17 cellular contexts compared by ENCODE assay signal in the genomic region with DNA sequence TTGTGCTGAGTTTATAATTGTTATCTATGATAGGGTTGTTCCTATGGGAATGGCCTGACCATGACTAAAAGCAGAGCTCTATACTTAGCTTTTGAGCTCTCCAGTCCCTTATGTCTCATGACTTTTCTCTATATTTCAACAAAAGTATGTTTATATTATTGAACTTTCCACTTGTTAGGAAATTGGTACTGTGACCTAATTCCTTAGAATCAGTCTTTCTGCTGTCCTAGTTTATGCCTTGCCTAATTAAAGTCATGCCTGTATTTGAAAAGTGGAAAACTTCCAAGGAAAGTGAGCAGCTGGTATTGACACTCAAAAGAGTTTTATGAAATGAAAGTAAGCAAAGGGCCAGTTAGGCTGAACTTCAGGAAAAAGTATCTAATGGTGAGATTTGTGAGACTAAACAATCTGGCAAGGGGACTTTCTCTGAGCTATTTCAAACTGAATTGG.
A peak's percentile ranks its signal among the peaks of the same experiment; 100 is the strongest.
DNase-seq lines count a peak whose midpoint lies in the region; TF ChIP-seq lines count a peak whose summit lies in the region.
"Had no signal": no experiment of that assay in that cellular context is flagged by ENCODE, and none has a peak within 500 bp of the region (broad histone marks: within the 10 kb centered on the region; RNA-seq: fewer than 3 reads in every experiment).

No MANE protein-coding gene starts in this region.

- no peak for TF ChIP-seq CTCF in fibroblast of the aortic adventitia (IDR thresholded peaks at IDR 0.05; ENCODE audit: insufficient read depth, low read length)
- no peak for TF ChIP-seq CTCF in nephron (IDR thresholded peaks at IDR 0.05; ENCODE audit: unreplicated experiment in 3 of 3)

- peak overlapping the region; percentile 61 for H3K4me3 ChIP-seq in adipocyte (ENCODE audit: low read length)
- H3K4me3 ChIP-seq in fibroblast of the aortic adventitia (ENCODE audit: low read depth, low read length): no peak overlapping the region
- H3K4me3 ChIP-seq: GM12878, GM23338, mucosa of descending colon, thoracic aorta had no signal

- no peaks in the 10 kb centered on the region for H3K27me3 ChIP-seq in adipocyte (replicated peaks; ENCODE audit: control insufficient read depth, insufficient read depth, low read length)

- DNase-seq in Ammon's horn (ENCODE audit: low spot score) (peak; percentile 6), adipocyte (ENCODE audit: low read depth) (peak; percentile 55), fibroblast of the aortic adventitia (ENCODE audit: low read depth) (peak; percentile 38), cerebellum (ENCODE audit: low spot score) (no peak), HUDEP-2 (lab: John Stamatoyannopoulos, UW; ENCODE audit: unreplicated experiment in 76 of 76) (no peak), HK-2 (ENCODE audit: unreplicated experiment) (no peak), NCI-H146 (lab: John Stamatoyannopoulos, UW) (no peak)
- DNase-seq: COR-L47, mucosa of descending colon, NCI-H2081, SIG-M5, small intestine had no signal

- H3K27me3 Mint-ChIP-seq in nephron (ENCODE audit: low read depth): no peaks in the 10 kb centered on the region

- H3K4me1 Mint-ChIP-seq in nephron: peaks cover 12% of the 10 kb centered on the region
- H3K4me1 Mint-ChIP-seq: GM23338 had no signal

- H3K36me3 Mint-ChIP-seq in nephron (ENCODE audit: low read depth): peaks cover 10% of the 10 kb centered on the region

- H3K9me3 ChIP-seq in adipocyte (ENCODE audit: control insufficient read depth, low read length): no peaks in the 10 kb centered on the region
- H3K9me3 ChIP-seq: mucosa of descending colon, thoracic aorta had no signal

- H3K27ac Mint-ChIP-seq in nephron: peak overlapping the region in 2 of 3 experiments; percentile 7 to 67
- H3K27ac Mint-ChIP-seq: activated T-helper 1 cell treated with anti-CD3 and anti-CD28 coated beads, Interleukin-12 subunit alpha, Interleukin-12 subunit beta, Interleukin-2, Interleukin-4 antibody, amounts not matched to agents 30 ng/mL and 10 ng/mL and 1 ng/mL, durations not matched to agents 14 hours and 24 hours and 36 hours; GM23338 had no signal

- peak overlapping the region; percentile 72 for H3K9ac ChIP-seq in adipocyte (ENCODE audit: low read length)

- H3K4me3 Mint-ChIP-seq in nephron: no peak overlapping the region
- H3K4me3 Mint-ChIP-seq: activated T-helper 1 cell treated with anti-CD3 and anti-CD28 coated beads, Interleukin-12 subunit alpha, Interleukin-12 subunit beta, Interleukin-2, Interleukin-4 antibody, amounts not matched to agents 30 ng/mL and 10 ng/mL and 1 ng/mL, durations not matched to agents 14 hours and 24 hours and 36 hours; GM23338 had no signal

- H3K9me3 Mint-ChIP-seq in nephron: no peaks in the 10 kb centered on the region
- H3K9me3 Mint-ChIP-seq: activated T-helper 1 cell treated with anti-CD3 and anti-CD28 coated beads, Interleukin-12 subunit alpha, Interleukin-12 subunit beta, Interleukin-2, Interleukin-4 antibody, amounts not matched to agents 30 ng/mL and 10 ng/mL and 1 ng/mL, durations not matched to agents 14 hours and 24 hours and 36 hours; GM23338 had no signal

- no peaks in the 10 kb centered on the region for H3K36me3 ChIP-seq in adipocyte (ENCODE audit: control insufficient read depth, insufficient read depth, low read length, severe bottlenecking)
- H3K36me3 ChIP-seq: thoracic aorta had no signal

- H3K4me1 ChIP-seq in adipocyte (ENCODE audit: control insufficient read depth, insufficient read depth, low read length): peaks cover 18% of the 10 kb centered on the region

Comparison
In these comparisons a context has a peak if more than half of its experiments do, and no peak if none do; other contexts are left out.
1. DNase-seq: peak in Ammon's horn (single experiment), adipocyte (single experiment) and fibroblast of the aortic adventitia (single experiment); none in cerebellum (single experiment), HUDEP-2 (0 of 76), HK-2 (single experiment) and NCI-H146 (single experiment).